ENCODE assay signal across 8 cellular contexts in the genomic region with DNA sequence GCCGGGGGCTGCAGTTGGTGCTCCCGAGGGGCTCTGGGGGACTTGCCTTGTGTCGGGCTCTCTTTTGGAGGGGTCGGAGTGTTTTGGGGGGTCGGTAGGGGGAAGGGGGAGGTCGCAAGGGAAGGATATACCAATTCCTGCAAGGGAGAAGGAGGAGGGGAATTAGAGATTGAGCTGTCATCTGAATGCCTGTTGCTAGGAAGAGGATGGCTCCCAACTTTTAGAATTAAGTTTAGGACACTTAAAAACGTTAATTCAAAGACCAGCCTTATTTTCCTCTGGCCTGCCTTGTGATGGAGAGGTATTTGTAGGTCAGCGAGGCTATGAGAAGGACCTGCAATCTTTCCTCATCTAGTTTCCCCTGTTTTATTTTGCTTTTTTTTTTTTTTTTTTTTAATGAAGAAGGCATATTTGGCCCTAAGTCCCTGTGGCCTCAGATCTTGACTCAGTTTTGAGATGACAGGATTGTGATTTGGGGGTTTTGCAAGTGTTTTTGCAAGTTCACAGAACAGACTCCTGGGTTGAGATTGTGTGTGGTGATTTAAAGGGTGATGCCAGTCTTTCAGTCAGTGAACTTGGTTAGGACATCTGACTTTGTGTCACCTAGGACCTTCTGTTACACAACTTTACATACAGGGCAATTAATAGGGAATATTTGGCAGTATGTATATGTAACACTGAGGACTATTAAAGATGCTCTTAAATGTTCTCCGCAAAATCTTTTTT. TPM values are rescaled to one million over a fixed set of nuclear protein-coding genes. Genes with fewer than 3 reads are reported as not detected.
DNase-seq lines count a peak whose midpoint lies in the region; ATAC-seq, FAIRE-seq and TF ChIP-seq lines count a peak whose summit lies in the region.

No MANE protein-coding gene starts in this region.

- SMC1A ChIA-PET in GM12878 (lab: Charles Lee; ENCODE audit: uncharacterized antibody, unreplicated experiment) = interaction anchor here (0.6 to 1.7 kb wide), 5 partner anchors 36 to 1225 kb away, joined by 3 to 11 read pairs (median 3); no protein-coding TSS in a partner anchor

- peaks cover 23 to 39% (median 33%) of the 10 kb centered on the region in 10 experiments for H3K4me1 ChIP-seq in BLaER1 treated with 17β-estradiol and CSF1 and Interleukin-3, amounts not matched to agents 10 nM and 100 nM
- H3K4me1 ChIP-seq in GM12878 (ENCODE audit: control insufficient read depth, insufficient read depth, low read length) (no peaks in the 10 kb centered on the region; the same call in 1 of the 2 replicates), left lung (peaks cover 15 to 38% of the 10 kb centered on the region in 2 donors), testis (no peaks in the 10 kb centered on the region)

- peaks cover 1% of the 10 kb centered on the region for H3K27me3 Mint-ChIP-seq in IgD-negative memory B cell

- POLR2A ChIA-PET in GM12878 (lab: Charles Lee) = interaction anchor here (0.7 to 1.2 kb wide), 5 partner anchors 26 to 85 kb away, joined by 3 to 11 read pairs (median 4); no protein-coding TSS in a partner anchor

- peaks cover 7% of the 10 kb centered on the region for H3K36me3 Mint-ChIP-seq in IgD-negative memory B cell

- peak overlapping the region in 2 of 3 donors; percentile 86 to 96 for H3K27ac Mint-ChIP-seq in IgD-negative memory B cell

- peaks cover 0 to 33% (median 0%) of the 10 kb centered on the region in 11 experiments; a peak in 6 of 22 replicates for H4K20me1 ChIP-seq in BLaER1 treated with 17β-estradiol and CSF1 and Interleukin-3, amounts not matched to agents 10 nM and 100 nM
- no peaks in the 10 kb centered on the region for H4K20me1 ChIP-seq in GM12878 (ENCODE audit: control insufficient read depth, insufficient read depth)

- peaks cover 7% of the 10 kb centered on the region for H3K79me2 ChIP-seq in GM12878 (ENCODE audit: control insufficient read depth, insufficient read depth, low read length)

- H3K27ac ChIP-seq in BLaER1 treated with 17β-estradiol and CSF1 and Interleukin-3, amounts not matched to agents 10 nM and 100 nM = peak overlapping the region; percentile 82 to 92 (median 86)
- H3K27ac ChIP-seq in GM12878 (ENCODE audit: control insufficient read depth, insufficient read depth) (peak overlapping the region; percentile 50; the same call in 1 of the 2 replicates), left lung (peak overlapping the region; percentile 84 to 85), testis (peak overlapping the region; percentile 89 to 94)

- FAIRE-seq in GM12878 (lab: Jason Lieb, UNC) = peak; percentile 18

- H3K9me3 ChIP-seq in BLaER1 treated with 17β-estradiol and CSF1 and Interleukin-3, amounts not matched to agents 10 nM and 100 nM (replicated peaks in 1 of 11) = peaks cover 2 to 26% (median 17%) of the 10 kb centered on the region in 11 experiments; a peak in 19 of 22 replicates
- H3K9me3 ChIP-seq in GM12878 (replicated peaks; ENCODE audit: control insufficient read depth, insufficient read depth, low read length) = no peaks in the 10 kb centered on the region
- no peaks in the 10 kb centered on the region for H3K9me3 ChIP-seq in left lung
- no peaks in the 10 kb centered on the region for H3K9me3 ChIP-seq in testis

- peaks cover 12 to 31% (median 27%) of the 10 kb centered on the region in 11 experiments for H3K36me3 ChIP-seq in BLaER1 treated with 17β-estradiol and CSF1 and Interleukin-3, amounts not matched to agents 10 nM and 100 nM
- no peaks in the 10 kb centered on the region for H3K36me3 ChIP-seq in GM12878 (ENCODE audit: control insufficient read depth in 2 of 2, insufficient read depth in 2 of 2, low read length in 1 of 2)
- H3K36me3 ChIP-seq in left lung = peaks cover 0 to 5% of the 10 kb centered on the region in 2 donors
- no peaks in the 10 kb centered on the region for H3K36me3 ChIP-seq in testis (ENCODE audit: low read depth, missing control alignments)

- in situ Hi-C loops in GM12878 (cut with MboI) = no loop called here

- intact Hi-C loops in GM12878 (cut with micrococcal nuclease; ENCODE audit: unreplicated experiment) (loop anchor here (2.0 to 10.0 kb wide), 2 partner anchors 20 to 46 kb away; no protein-coding TSS in a partner anchor), left lung (cut with DNase I) (no loop called here), testis (cut with DNase I; ENCODE audit: low total_unique reads) (no loop called here)

- H3K9ac ChIP-seq in BLaER1 treated with 17β-estradiol and CSF1 and Interleukin-3, amounts not matched to agents 10 nM and 100 nM = peak overlapping the region; percentile 83 to 92 (median 88)
- peak overlapping the region; percentile 80 for H3K9ac ChIP-seq in GM12878 (ENCODE audit: control insufficient read depth, insufficient read depth, low read length)

- BruUV-seq in GM12878 (replicated peaks; lab: Mats Ljungman, UMichigan) = TSS peak; percentile 71

- RAD21 ChIA-PET in GM12878 (lab: Charles Lee; ENCODE audit: unreplicated experiment) = interaction anchor here (1.5 kb wide), 1 partner anchor 43 kb away, joined by 8 read pairs; no protein-coding TSS in a partner anchor

- TF ChIP-seq RAD21 in GM12878 (IDR thresholded peaks at IDR 0.05; ENCODE audit: insufficient read depth, low read depth, low read length) = no peak

- no peaks in the 10 kb centered on the region for H3K9me3 Mint-ChIP-seq in IgD-negative memory B cell

- H3K4me2 ChIP-seq in BLaER1 treated with 17β-estradiol and CSF1 and Interleukin-3, amounts not matched to agents 10 nM and 100 nM = peak overlapping the region; percentile 85 to 98 (median 92)
- peak overlapping the region; percentile 14 for H3K4me2 ChIP-seq in GM12878 (ENCODE audit: control insufficient read depth, insufficient read depth)

- H3K27me3 ChIP-seq in BLaER1 treated with 17β-estradiol and CSF1 and Interleukin-3, amounts not matched to agents 10 nM and 100 nM = no peaks in the 10 kb centered on the region
- H3K27me3 ChIP-seq in GM12878 (replicated peaks in 1 of 2; ENCODE audit: control insufficient read depth in 2 of 2, insufficient read depth in 2 of 2, low read length in 1 of 2) (no peaks in the 10 kb centered on the region; a peak in 1 of 4 replicates), left lung (no peaks in the 10 kb centered on the region), testis (no peaks in the 10 kb centered on the region)

- H2AFZ ChIP-seq in GM12878 (ENCODE audit: control insufficient read depth, low read depth, low read length) = peak overlapping the region; percentile 95

- ATAC-seq in GM12878 = no peak
- ATAC-seq in left lung = peak; percentile 5
- no peak for ATAC-seq in HG02759 (IDR thresholded peaks at IDR 0.05; ENCODE audit: unreplicated experiment)
- ATAC-seq in HG03460 (IDR thresholded peaks at IDR 0.05; ENCODE audit: unreplicated experiment) = no peak

- WGBS in GM12878 (ENCODE audit: insufficient coverage, insufficient replicate concordance, low lambda C conversion rate, missing lambda C conversion rate) = 13% methylated on average over 9 of the region's 9 CpGs
- WGBS in testis, 2 donors = 6 to 7% methylated on average over 9 of the region's 9 CpGs

- H3K4me1 Mint-ChIP-seq in IgD-negative memory B cell = peaks cover 29 to 40% (median 31%) of the 10 kb centered on the region in 3 donors

- H3K4me3 ChIP-seq in BLaER1 treated with 17β-estradiol and CSF1 and Interleukin-3, amounts not matched to agents 10 nM and 100 nM = peak overlapping the region; percentile 76 to 91 (median 84)
- peak overlapping the region; percentile 96 for H3K4me3 ChIP-seq in GM12878
- H3K4me3 ChIP-seq in left lung = peak overlapping the region; percentile 68 to 75
- peak overlapping the region; percentile 81 to 92 for H3K4me3 ChIP-seq in testis

- no peak for TF ChIP-seq CTCF in GM12878 (IDR thresholded peaks at IDR 0.05 in 2 of 3, conservative IDR thresholded peaks at IDR 0.05 in 1 of 3; ENCODE audit: control insufficient read depth in 2 of 3, extremely low read depth in 1 of 3, insufficient read depth in 1 of 3, low read depth in 3 of 3, low read length in 3 of 3)
- TF ChIP-seq CTCF in left lung (IDR thresholded peaks at IDR 0.05) = no peak
- TF ChIP-seq CTCF in testis (IDR thresholded peaks at IDR 0.05) = no peak

- DNase-seq in GM12878 (ENCODE audit: low read depth, low spot score) (no peak), left lung (no peak), testis (no peak)
- DNase-seq in stimulated activated CD4-positive, alpha-beta T cell treated with anti-CD3 and anti-CD28 coated beads, Interleukin-4, amount 100 ng/mL, for 4 hours = no peak

- TF ChIP-seq POLR2A in GM12878 (IDR thresholded peaks at IDR 0.05; ENCODE audit: low read depth, low read length) (no peak), testis (IDR thresholded peaks at IDR 0.05) (no peak)

- no peak for TF ChIP-seq EP300 in GM12878 (IDR thresholded peaks at IDR 0.05; ENCODE audit: borderline replicate concordance in 1 of 2, control insufficient read depth in 1 of 2, low read depth in 2 of 2, low read length in 2 of 2)

- CTCF ChIA-PET in GM12878 (lab: Yijun Ruan, JAX) = interaction anchor here (0.5 to 1.5 kb wide), 5 partner anchors 11 to 257 kb away, joined by 3 to 6 read pairs (median 5); no protein-coding TSS in a partner anchor

- peak overlapping the region; percentile 93 to 98 (median 95) for H3K4me3 Mint-ChIP-seq in IgD-negative memory B cell

RNA-seq across cellular contexts. Expression of a gene that starts 0.7 kb away (rescaled TPM):
- polyA plus RNA-seq in IgD-negative memory B cell (8.9 TPM), GM12878 (2011; rRNA removed) (23.3 and 37.4 TPM in 2 replicates), GM12878 (2014; fragmentation: Illumina TruSeq; extraction: Trizol) (10.7 and 12.8 TPM in 2 replicates), GM12878 (2014; fragmentation: Nextera tagmentation; extraction: Ambion mirVana) (1 to 10 TPM; 7.2 to 9.1 TPM), GM12878 (2014; rRNA removed) (8.6 and 117 TPM in 2 replicates), GM12878 (2016; fragmentation: Nextera tagmentation; extraction: Ambion mirVana) (10 to 100 TPM in 1 of 2 experiments, 1 to 10 TPM in 1; 9.2 to 12.7 TPM), testis (ENCODE audit: insufficient read depth, low read depth, low replicate concordance) (21.3 TPM)
- total RNA-seq in GM12878 (2013; cell fraction: nucleolus; rRNA removed) = 54.0 and 135 TPM in 2 replicates
- total RNA-seq in GM12878 (2014; rRNA removed) (13.1 and 16.5 TPM in 2 replicates), GM12878 (2014; rRNA removed; fragmentation: Illumina TruSeq; extraction: Trizol) (24.2 and 24.6 TPM in 2 replicates), GM12878 (2021) (15.9 and 16.8 TPM in 2 replicates), left lung (10 to 100 TPM; 21.3 to 26.6 TPM), testis (10 to 100 TPM; 42.1 to 59.0 TPM)
- 3.5 TPM for polyA plus RNA-seq in GM12878 (2011; ENCODE audit: low read depth)
- polyA plus RNA-seq in GM12878 (2011; cell fraction: cytosol; rRNA removed) = 16.6 and 21.6 TPM in 2 replicates
- 12.2 and 13.3 TPM in 2 replicates for polyA plus RNA-seq in GM12878 (2011; cell fraction: nucleus; rRNA removed)
- 5.6 and 9.4 TPM in 2 replicates for polyA plus RNA-seq in GM12878 (2012)
- polyA minus RNA-seq in GM12878 (2011; rRNA and poly(A)+ RNA removed) = 37.5 and 61.0 TPM in 2 replicates
- 11.4 and 14.7 TPM in 2 replicates for polyA minus RNA-seq in GM12878 (2011; cell fraction: cytosol; rRNA and poly(A)+ RNA removed)
- 50.2 and 102 TPM in 2 replicates for polyA minus RNA-seq in GM12878 (2011; cell fraction: nucleus; rRNA and poly(A)+ RNA removed)
